In genomic region chr21:44720170-44720569, GRCh38 we compare ENCODE assay signal across 20 cellular contexts. TPM values are rescaled to one million over a fixed set of nuclear protein-coding genes. Genes with fewer than 3 reads are reported as not detected.
A peak's percentile ranks its signal among the peaks of the same experiment; 100 is the strongest.
DNase-seq lines count a peak whose midpoint lies in the region; ATAC-seq and TF ChIP-seq lines count a peak whose summit lies in the region.
"Had no signal": no experiment of that assay in that cellular context is flagged by ENCODE, and none has a peak within 500 bp of the region (broad histone marks: within the 10 kb centered on the region; RNA-seq: fewer than 3 reads in every experiment).

No MANE protein-coding gene starts in this region.

- no peak overlapping the region for H3K9ac ChIP-seq in SK-N-MC (ENCODE audit: insufficient read length)
- H3K9ac ChIP-seq: BLaER1 treated with 17β-estradiol and CSF1 and Interleukin-3, amounts not matched to agents 10 nM and 100 nM had no signal

- no peak for TF ChIP-seq CTCF in type B pancreatic cell (conservative IDR thresholded peaks at IDR 0.05)

- no peak overlapping the region for H3K4me3 ChIP-seq in SK-N-MC
- H3K4me3 ChIP-seq: BLaER1 treated with 17β-estradiol and CSF1 and Interleukin-3, amounts not matched to agents 10 nM and 100 nM; GM12878 had no signal

- CTCF ChIA-PET in activated naive CD4-positive, alpha-beta T cell treated with anti-CD3 and anti-CD28 coated beads, Interleukin-2, amount 10 ng/mL, durations not matched to agents 7 days and 5 days (lab: Charles Lee) = interaction anchor here (1.2 kb wide), 1 partner anchor 12 kb away, joined by 3 read pairs; no protein-coding TSS in a partner anchor
- CTCF ChIA-PET in activated naive CD4-positive, alpha-beta T cell treated with anti-CD3 and anti-CD28 coated beads for 36 hours (lab: Charles Lee) = interaction anchor here (0.6 kb wide), 1 partner anchor 46 kb away, joined by 3 read pairs; no protein-coding TSS in a partner anchor

- peak overlapping the region; percentile 80 for H3K27ac ChIP-seq in SK-N-MC
- H3K27ac ChIP-seq: BLaER1 treated with 17β-estradiol and CSF1 and Interleukin-3, amounts not matched to agents 10 nM and 100 nM had no signal

- peak; percentile 7 for DNase-seq in activated naive CD4-positive, alpha-beta T cell treated with anti-CD3 and anti-CD28 coated beads, Interleukin-2, amount 10 ng/mL, durations not matched to agents 7 days and 5 days
- no peak for DNase-seq in activated naive CD4-positive, alpha-beta T cell treated with anti-CD3 and anti-CD28 coated beads for 36 hours
- DNase-seq in SK-N-MC (ENCODE audit: low read depth, low spot score) (no peak), left cardiac atrium (no peak), type B pancreatic cell (ENCODE audit: extremely low spot score, unreplicated experiment) (peak; percentile 4)
- no peak for DNase-seq in activated CD4-positive, alpha-beta T cell treated with anti-CD3 and anti-CD28 coated beads for 48 hours
- DNase-seq: 8988T; ACHN; Calu3; CD4-positive, CD25-positive, alpha-beta regulatory T cell; DMS 273 treated with DMSO at 0.1 percent for 48 hours; DMS79; HCEC 1CT; HFFc6 had no signal

- no peaks in the 10 kb centered on the region for H3K9me3 Mint-ChIP-seq in activated naive CD4-positive, alpha-beta T cell treated with anti-CD3 and anti-CD28 coated beads, Interleukin-2, amount 10 ng/mL, durations not matched to agents 7 days and 5 days
- no peaks in the 10 kb centered on the region for H3K9me3 Mint-ChIP-seq in activated naive CD4-positive, alpha-beta T cell treated with anti-CD3 and anti-CD28 coated beads for 36 hours
- H3K9me3 Mint-ChIP-seq in type B pancreatic cell = no peaks in the 10 kb centered on the region
- H3K9me3 Mint-ChIP-seq: HFFc6 had no signal

- H3K27me3 Mint-ChIP-seq in activated naive CD4-positive, alpha-beta T cell treated with anti-CD3 and anti-CD28 coated beads, Interleukin-2, amount 10 ng/mL, durations not matched to agents 7 days and 5 days = peaks cover 75% of the 10 kb centered on the region
- H3K27me3 Mint-ChIP-seq in activated naive CD4-positive, alpha-beta T cell treated with anti-CD3 and anti-CD28 coated beads for 36 hours (ENCODE audit: low read depth) = peaks cover 14% of the 10 kb centered on the region
- H3K27me3 Mint-ChIP-seq in type B pancreatic cell = peaks cover 54% of the 10 kb centered on the region

- peaks cover 1% of the 10 kb centered on the region for H3K36me3 Mint-ChIP-seq in activated naive CD4-positive, alpha-beta T cell treated with anti-CD3 and anti-CD28 coated beads, Interleukin-2, amount 10 ng/mL, durations not matched to agents 7 days and 5 days
- no peaks in the 10 kb centered on the region for H3K36me3 Mint-ChIP-seq in activated naive CD4-positive, alpha-beta T cell treated with anti-CD3 and anti-CD28 coated beads for 36 hours (ENCODE audit: low read depth)
- no peaks in the 10 kb centered on the region for H3K36me3 Mint-ChIP-seq in type B pancreatic cell
- H3K36me3 Mint-ChIP-seq: CD4-positive, CD25-positive, alpha-beta regulatory T cell had no signal

- peaks cover 33% of the 10 kb centered on the region for H3K36me3 ChIP-seq in SK-N-MC (ENCODE audit: insufficient read depth, low read length)
- H3K36me3 ChIP-seq: BLaER1 treated with 17β-estradiol and CSF1 and Interleukin-3, amounts not matched to agents 10 nM and 100 nM had no signal

- intact Hi-C loops in activated naive CD4-positive, alpha-beta T cell treated with anti-CD3 and anti-CD28 coated beads for 36 hours (cut with micrococcal nuclease) = no loop called here
- intact Hi-C loops in left cardiac atrium (cut with DNase I) = no loop called here

- ATAC-seq in left cardiac atrium (peak; percentile 38 to 79), HG03439 (IDR thresholded peaks at IDR 0.05; ENCODE audit: unreplicated experiment) (no peak)
- ATAC-seq: GM12878, HepG2 had no signal

- no peak overlapping the region for H3K4me3 Mint-ChIP-seq in activated naive CD4-positive, alpha-beta T cell treated with anti-CD3 and anti-CD28 coated beads, Interleukin-2, amount 10 ng/mL, durations not matched to agents 7 days and 5 days
- H3K4me3 Mint-ChIP-seq in activated naive CD4-positive, alpha-beta T cell treated with anti-CD3 and anti-CD28 coated beads for 36 hours = no peak overlapping the region
- no peak overlapping the region for H3K4me3 Mint-ChIP-seq in type B pancreatic cell
- H3K4me3 Mint-ChIP-seq: CD4-positive, CD25-positive, alpha-beta regulatory T cell; HFFc6 had no signal

- no peak overlapping the region for H3K27ac Mint-ChIP-seq in activated naive CD4-positive, alpha-beta T cell treated with anti-CD3 and anti-CD28 coated beads, Interleukin-2, amount 10 ng/mL, durations not matched to agents 7 days and 5 days
- H3K27ac Mint-ChIP-seq in activated naive CD4-positive, alpha-beta T cell treated with anti-CD3 and anti-CD28 coated beads for 36 hours = no peak overlapping the region
- H3K27ac Mint-ChIP-seq in type B pancreatic cell = no peak overlapping the region
- H3K27ac Mint-ChIP-seq: CD4-positive, CD25-positive, alpha-beta regulatory T cell; HFFc6 had no signal

- H3K4me1 Mint-ChIP-seq in activated naive CD4-positive, alpha-beta T cell treated with anti-CD3 and anti-CD28 coated beads, Interleukin-2, amount 10 ng/mL, durations not matched to agents 7 days and 5 days = peaks cover 14% of the 10 kb centered on the region
- H3K4me1 Mint-ChIP-seq in activated naive CD4-positive, alpha-beta T cell treated with anti-CD3 and anti-CD28 coated beads for 36 hours (ENCODE audit: low read depth) = peaks cover 9% of the 10 kb centered on the region
- H3K4me1 Mint-ChIP-seq in type B pancreatic cell (ENCODE audit: unreplicated experiment) = peaks cover 10% of the 10 kb centered on the region

- no peaks in the 10 kb centered on the region for H3K9me3 ChIP-seq in SK-N-MC (ENCODE audit: low read depth, low read length)

RNA-seq across cellular contexts. Expression of gene TSPEAR, which starts 8.8 kb away (rescaled TPM):
- total RNA-seq in activated naive CD4-positive, alpha-beta T cell treated with anti-CD3 and anti-CD28 coated beads for 36 hours = not detected
- 1 to 10 TPM in 1 of 2 donors, under 1 TPM in 1; 0.39 to 1.6 TPM for total RNA-seq in left cardiac atrium
- 0.34 and 0.59 TPM in 2 replicates for total RNA-seq in type B pancreatic cell (ENCODE audit: low replicate concordance)
- total RNA-seq: Calu3; CD4-positive, CD25-positive, alpha-beta regulatory T cell; G401; GM12878; HFFc6 had no signal

RNA-seq across cellular contexts. Expression of gene KRTAP10-12, which starts 23.2 kb away (rescaled TPM):
- not detected for total RNA-seq in activated naive CD4-positive, alpha-beta T cell treated with anti-CD3 and anti-CD28 coated beads for 36 hours
- total RNA-seq in left cardiac atrium (not detected), type B pancreatic cell (ENCODE audit: low replicate concordance) (not detected in 2 replicates)
- total RNA-seq: Calu3; CD4-positive, CD25-positive, alpha-beta regulatory T cell; G401; GM12878; H1; HepG2; HFFc6 had no signal

RNA-seq across cellular contexts. Expression of gene KRTAP12-1, which starts 38.2 kb away (rescaled TPM):
- not detected for total RNA-seq in activated naive CD4-positive, alpha-beta T cell treated with anti-CD3 and anti-CD28 coated beads for 36 hours
- total RNA-seq in left cardiac atrium (not detected), type B pancreatic cell (ENCODE audit: low replicate concordance) (not detected in 2 replicates)
- total RNA-seq: Calu3; CD4-positive, CD25-positive, alpha-beta regulatory T cell; G401; GM12878; HepG2; HFFc6 had no signal

RNA-seq across cellular contexts. Expression of gene KRTAP12-2, which starts 53.4 kb away (rescaled TPM):
- not detected for total RNA-seq in activated naive CD4-positive, alpha-beta T cell treated with anti-CD3 and anti-CD28 coated beads for 36 hours
- total RNA-seq in left cardiac atrium = not detected
- total RNA-seq in type B pancreatic cell (ENCODE audit: low replicate concordance) = not detected in 2 replicates
- total RNA-seq: Calu3; CD4-positive, CD25-positive, alpha-beta regulatory T cell; G401; GM12878; H1; HepG2; HFFc6 had no signal

Comparison
In these comparisons a context has a peak if more than half of its experiments do, and no peak if none do; other contexts are left out.
1. DNase-seq: peak in activated naive CD4-positive, alpha-beta T cell treated with anti-CD3 and anti-CD28 coated beads, Interleukin-2, amount 10 ng/mL, durations not matched to agents 7 days and 5 days (single experiment) and type B pancreatic cell (single experiment); none in activated naive CD4-positive, alpha-beta T cell treated with anti-CD3 and anti-CD28 coated beads for 36 hours (single experiment), SK-N-MC (single experiment), left cardiac atrium (single experiment) and activated CD4-positive, alpha-beta T cell treated with anti-CD3 and anti-CD28 coated beads for 48 hours (single experiment).